11 cellular contexts compared by ENCODE assay signal in the genomic region with DNA sequence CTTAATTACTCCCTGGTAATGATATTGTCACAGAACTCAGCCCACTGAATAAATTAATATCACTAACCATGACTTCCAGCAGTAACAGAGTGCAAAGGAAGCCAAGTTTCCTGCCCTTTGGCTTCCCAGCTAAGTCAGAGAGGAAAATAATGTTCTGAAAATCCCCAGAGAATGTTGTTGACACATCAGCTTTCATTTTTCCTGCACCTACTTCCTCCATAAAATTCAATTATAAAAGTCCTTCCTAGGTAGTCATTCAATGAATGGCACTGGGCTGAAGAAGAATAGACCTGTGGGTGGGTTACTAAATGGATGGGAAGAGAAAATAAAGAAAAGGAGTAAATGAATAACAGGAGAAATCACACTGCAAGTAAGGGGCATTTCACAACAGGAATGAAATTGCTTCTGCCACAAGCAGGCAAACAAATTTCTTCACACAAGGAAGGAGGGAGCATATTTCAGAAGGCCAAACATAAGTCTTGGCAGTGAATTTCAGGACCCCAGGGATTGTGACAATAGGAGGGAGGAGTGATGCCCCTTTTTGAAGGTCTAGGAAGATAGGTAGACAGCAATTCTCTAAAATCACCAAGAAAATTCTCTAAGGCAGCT.
DNase-seq lines count a peak whose midpoint lies in the region; TF ChIP-seq lines count a peak whose summit lies in the region.
"Had no signal": no experiment of that assay in that cellular context is flagged by ENCODE, and none has a peak within 500 bp of the region (broad histone marks: within the 10 kb centered on the region; RNA-seq: fewer than 3 reads in every experiment).

No MANE protein-coding gene starts in this region.

- H3K36me3 ChIP-seq in stomach (no peaks in the 10 kb centered on the region), smooth muscle cell (ENCODE audit: low read depth) (no peaks in the 10 kb centered on the region)

- TF ChIP-seq EP300 in stomach (IDR thresholded peaks at IDR 0.05): no peak

- no peaks in the 10 kb centered on the region for H3K9me3 ChIP-seq in stomach
- H3K9me3 ChIP-seq in smooth muscle cell (replicated peaks; ENCODE audit: low read depth): no peaks in the 10 kb centered on the region

- H3K27ac ChIP-seq in HL-60 (replicated peaks) (peak overlapping the region; percentile 43), coronary artery (peak overlapping the region; percentile 24 to 86), stomach (peak overlapping the region; percentile 45 to 93 (median 80)), smooth muscle cell (ENCODE audit: low read depth) (no peak overlapping the region)

- no peak overlapping the region for H3K9ac ChIP-seq in smooth muscle cell (ENCODE audit: low read depth)

- H3K4me3 ChIP-seq in HL-60 (replicated peaks; ENCODE audit: insufficient read depth, low read length) (no peak overlapping the region), coronary artery (peak overlapping the region; percentile 41), stomach (peak overlapping the region in 1 of 4 donors; percentile 6), smooth muscle cell (no peak overlapping the region), lower leg skin (ENCODE audit: low read depth, poor library complexity, severe bottlenecking) (no peak overlapping the region)

- no peak overlapping the region for H3K4me2 ChIP-seq in smooth muscle cell

- TF ChIP-seq POLR2A in stomach (IDR thresholded peaks at IDR 0.05) (no peak), lower leg skin (IDR thresholded peaks at IDR 0.05) (no peak)

- no peaks in the 10 kb centered on the region for H4K20me1 ChIP-seq in smooth muscle cell (ENCODE audit: low read depth)

- no peaks in the 10 kb centered on the region for H3K79me2 ChIP-seq in smooth muscle cell (ENCODE audit: low read depth)

- peaks cover 10 to 29% (median 23%) of the 10 kb centered on the region in 4 donors for H3K4me1 ChIP-seq in stomach
- H3K4me1 ChIP-seq in smooth muscle cell (ENCODE audit: low read depth): no peaks in the 10 kb centered on the region

- H3F3A ChIP-seq in smooth muscle cell (ENCODE audit: low read depth): no peaks in the 10 kb centered on the region

- intact Hi-C loops in stomach (cut with DNase I; ENCODE audit: low total_unique reads) (no loop called here), lower leg skin (cut with DNase I; ENCODE audit: low total_unique reads) (no loop called here)

- TF ChIP-seq CTCF in HL-60 (IDR thresholded peaks at IDR 0.05; ENCODE audit: insufficient read depth, low read length) (no peak), coronary artery (IDR thresholded peaks at IDR 0.05) (no peak), stomach (IDR thresholded peaks at IDR 0.05) (no peak), smooth muscle cell (IDR thresholded peaks at IDR 0.05; ENCODE audit: borderline replicate concordance, insufficient read depth, poor library complexity, severe bottlenecking) (no peak), lower leg skin (IDR thresholded peaks at IDR 0.05) (no peak)

- H2AFZ ChIP-seq in smooth muscle cell (ENCODE audit: low read depth): no peak overlapping the region

- DNase-seq in HL-60 (ENCODE audit: low read depth in 1 of 2, low spot score in 1 of 2) (peak; percentile 25 to 38), coronary artery (ENCODE audit: low spot score) (no peak), kidney glomerular epithelial cell (lab: John Stamatoyannopoulos, UW) (peak; percentile 64), stomach (no peak), smooth muscle cell (lab: John Stamatoyannopoulos, UW; ENCODE audit: unreplicated experiment) (no peak), lower leg skin (ENCODE audit: low spot score in 2 of 2) (no peak)
- no peak for DNase-seq in effector CD8-positive, alpha-beta T cell (lab: John Stamatoyannopoulos, UW)
- no peak for DNase-seq in activated naive CD4-positive, alpha-beta T cell treated with anti-CD3 and anti-CD28 coated beads, Interleukin-2, amount 50 U/mL, for 16 hours
- DNase-seq: activated CD4-positive, alpha-beta T cell treated with anti-CD3 and anti-CD28 coated beads for 4 hours; amniotic stem cell; NCI-H1436 had no signal

- H3K27me3 ChIP-seq in HL-60 (ENCODE audit: insufficient read depth, poor library complexity, severe bottlenecking) (no peaks in the 10 kb centered on the region), stomach (no peaks in the 10 kb centered on the region), smooth muscle cell (ENCODE audit: low read depth) (no peaks in the 10 kb centered on the region)

Comparison
In these comparisons a context has a peak if more than half of its experiments do, and no peak if none do; other contexts are left out.
1. DNase-seq: peak in HL-60 (2 of 2) and kidney glomerular epithelial cell (single experiment); none in coronary artery (single experiment), stomach (single experiment), smooth muscle cell (single experiment), effector CD8-positive, alpha-beta T cell (single experiment), lower leg skin (0 of 2) and activated naive CD4-positive, alpha-beta T cell treated with anti-CD3 and anti-CD28 coated beads, Interleukin-2, amount 50 U/mL, for 16 hours (single experiment).